Comparison of ENCODE assay signal across 10 cellular contexts in genomic region chr2:1731963-1732768, GRCh38. TPM values are rescaled to one million over a fixed set of nuclear protein-coding genes. Genes with fewer than 3 reads are reported as not detected.
DNase-seq lines count a peak whose midpoint lies in the region; ATAC-seq and TF ChIP-seq lines count a peak whose summit lies in the region.
"Had no signal": no experiment of that assay in that cellular context is flagged by ENCODE, and none has a peak within 500 bp of the region (broad histone marks: within the 10 kb centered on the region; RNA-seq: fewer than 3 reads in every experiment).

No MANE protein-coding gene starts in this region.

- no peaks in the 10 kb centered on the region for H3K9me3 Mint-ChIP-seq in activated T-cell treated with anti-CD3 and anti-CD28 coated beads, Interleukin-2, amount 50 U/mL, for 72 hours

- intact Hi-C loops in Right ventricle myocardium superior (cut with DNase I), result no loop called here

- peaks cover 6% of the 10 kb centered on the region for H3K27me3 Mint-ChIP-seq in activated T-cell treated with anti-CD3 and anti-CD28 coated beads, Interleukin-2, amount 50 U/mL, for 72 hours (ENCODE audit: low read depth)

- no peak overlapping the region for H3K27ac Mint-ChIP-seq in activated T-cell treated with anti-CD3 and anti-CD28 coated beads, Interleukin-2, amount 50 U/mL, for 72 hours

- DNase-seq in EH (ENCODE audit: low read depth) (peak; percentile 95), SK-N-MC (ENCODE audit: low read depth, low spot score) (no peak), Right ventricle myocardium superior (peak; percentile 43), renal cortical epithelial cell (ENCODE audit: low read depth) (peak; percentile 75), NCI-H1048 (lab: John Stamatoyannopoulos, UW) (no peak), erythroblast (lab: John Stamatoyannopoulos, UW) (no peak)
- no peak for DNase-seq in activated T-cell treated with anti-CD3 and anti-CD28 coated beads, Interleukin-2, amount 50 U/mL, for 72 hours
- DNase-seq: GOT3 had no signal

- ATAC-seq in Right ventricle myocardium superior (ENCODE audit: poor library complexity) (peak; percentile 61), GM21619 (IDR thresholded peaks at IDR 0.05; ENCODE audit: unreplicated experiment) (no peak)
- ATAC-seq in activated T-cell treated with anti-CD3 and anti-CD28 coated beads, Interleukin-2, amount 50 U/mL, for 72 hours (replicated peaks in 1 of 2), result no peak

- H3K9me3 ChIP-seq in SK-N-MC (ENCODE audit: low read depth, low read length), result peaks cover 14% of the 10 kb centered on the region; the same call in 1 of the 2 replicates

- H3K9ac ChIP-seq in SK-N-MC (ENCODE audit: insufficient read length), result peak overlapping the region; percentile 56
- H3K9ac ChIP-seq: KMS-11 had no signal

- H3K4me1 Mint-ChIP-seq in activated T-cell treated with anti-CD3 and anti-CD28 coated beads, Interleukin-2, amount 50 U/mL, for 72 hours (ENCODE audit: low read depth), result no peaks in the 10 kb centered on the region

- H3K36me3 Mint-ChIP-seq in activated T-cell treated with anti-CD3 and anti-CD28 coated beads, Interleukin-2, amount 50 U/mL, for 72 hours (ENCODE audit: insufficient read depth in 2 of 2), result no peaks in the 10 kb centered on the region

- H3K4me3 ChIP-seq in SK-N-MC, result peak overlapping the region; percentile 61

- H3K36me3 ChIP-seq in SK-N-MC (ENCODE audit: insufficient read depth, low read length), result peaks cover 39% of the 10 kb centered on the region

- TF ChIP-seq POLR2A in erythroblast (IDR thresholded peaks at IDR 0.05; ENCODE audit: low read length), result no peak

- no peak overlapping the region for H3K4me3 Mint-ChIP-seq in activated T-cell treated with anti-CD3 and anti-CD28 coated beads, Interleukin-2, amount 50 U/mL, for 72 hours

- H3K27ac ChIP-seq in SK-N-MC, result peak overlapping the region; percentile 93
- H3K27ac ChIP-seq: KMS-11 had no signal

RNA-seq across cellular contexts. Expression of gene PXDN, which starts 12.1 kb away (rescaled TPM):
- total RNA-seq in Right ventricle myocardium superior, result 15.6 TPM
- total RNA-seq in renal cortical epithelial cell, result 243 and 291 TPM in 2 replicates
- total RNA-seq in activated T-cell treated with anti-CD3 and anti-CD28 coated beads, Interleukin-2, amount 50 U/mL, for 72 hours, result 1 to 10 TPM in 1 of 2 donors, under 1 TPM in 1; 0.25 to 1.8 TPM

Comparison
In these comparisons a context has a peak if more than half of its experiments do, and no peak if none do; other contexts are left out.
1. DNase-seq: peak in EH (single experiment), Right ventricle myocardium superior (single experiment) and renal cortical epithelial cell (single experiment); none in SK-N-MC (single experiment), NCI-H1048 (single experiment), activated T-cell treated with anti-CD3 and anti-CD28 coated beads, Interleukin-2, amount 50 U/mL, for 72 hours (0 of 2) and erythroblast (0 of 2).
2. RNA of gene PXDN, which starts 12.1 kb away (total RNA-seq): 243 to 291 TPM in renal cortical epithelial cell; 15.6 TPM in Right ventricle myocardium superior (single experiment) and 0.25 to 1.8 TPM in activated T-cell treated with anti-CD3 and anti-CD28 coated beads, Interleukin-2, amount 50 U/mL, for 72 hours; every median in the first group is over 10 times any median in the second.